Comparison of ENCODE assay signal across 14 cellular contexts in genomic region chr3:57152150-57152549, GRCh38. TPM values are rescaled to one million over a fixed set of nuclear protein-coding genes. Genes with fewer than 3 reads are reported as not detected.
A peak's percentile ranks its signal among the peaks of the same experiment; 100 is the strongest.
DNase-seq lines count a peak whose midpoint lies in the region; ATAC-seq, FAIRE-seq and TF ChIP-seq lines count a peak whose summit lies in the region.
"Had no signal": no experiment of that assay in that cellular context is flagged by ENCODE, and none has a peak within 500 bp of the region (broad histone marks: within the 10 kb centered on the region; RNA-seq: fewer than 3 reads in every experiment).

No MANE protein-coding gene starts in this region.

- no peak overlapping the region; the same call in 1 of the 2 replicates for H2BK5ac ChIP-seq in H1 (ENCODE audit: low read depth, low read length)

- peaks cover 3 to 35% of the 10 kb centered on the region in 2 experiments; a peak in 3 of 4 replicates for H3K79me2 ChIP-seq in H1 (ENCODE audit: control insufficient read depth in 1 of 2, insufficient read depth in 2 of 2, low read length in 2 of 2)
- H3K79me2 ChIP-seq in MM.1S (ENCODE audit: low read length) = no peaks in the 10 kb centered on the region

- H3K4me3 ChIP-seq in HUES64 (ENCODE audit: low read length) = peak overlapping the region; percentile 7; the same call in 1 of the 2 replicates
- no peak overlapping the region for H3K4me3 ChIP-seq in H1 (ENCODE audit: extremely low read depth in 1 of 4, insufficient read depth in 2 of 4, low read depth in 3 of 4, low read length in 4 of 4)
- peak overlapping the region in 3 of 4 donors; percentile 23 to 38 (median 31) for H3K4me3 ChIP-seq in sigmoid colon
- no peak overlapping the region for H3K4me3 ChIP-seq in BE2C (ENCODE audit: low read depth, low read length)
- no peak overlapping the region for H3K4me3 ChIP-seq in MM.1S (ENCODE audit: low read length)
- H3K4me3 ChIP-seq: BLaER1, left lung had no signal

- no peak overlapping the region for H2BK12ac ChIP-seq in H1 (ENCODE audit: low read depth, low read length)

- no peak overlapping the region for H2AK5ac ChIP-seq in H1 (ENCODE audit: low read depth, low read length)

- peak overlapping the region; percentile 45; the same call in 1 of the 2 replicates for H3K27ac ChIP-seq in HUES64 (ENCODE audit: low read depth, low read length)
- H3K27ac ChIP-seq in H1 (ENCODE audit: low read depth, low read length) = no peak overlapping the region
- H3K27ac ChIP-seq in sigmoid colon = peak overlapping the region; percentile 21 to 74 (median 66)
- H3K27ac ChIP-seq in MM.1S (ENCODE audit: low read length) = no peak overlapping the region
- H3K27ac ChIP-seq: BLaER1, left lung, WERI-Rb-1 had no signal

- DNase-seq in H1 (ENCODE audit: low read depth in 1 of 2, low spot score in 2 of 2) (no peak), left kidney (ENCODE audit: low read depth, low spot score) (peak; percentile 88), sigmoid colon (no peak), BE2C (no peak), AG08395 (ENCODE audit: low spot score) (no peak), MM.1S (no peak)
- DNase-seq: left lung, NCI-H1105, NCI-H526, WERI-Rb-1 had no signal

- H3K4me1 ChIP-seq in HUES64 (ENCODE audit: insufficient read depth, low read length) = peaks cover 61% of the 10 kb centered on the region
- peaks cover 5 to 16% (median 9%) of the 10 kb centered on the region in 4 experiments for H3K4me1 ChIP-seq in H1 (replicated peaks in 1 of 4; ENCODE audit: control insufficient read depth in 3 of 4, insufficient read depth in 4 of 4, low read length in 3 of 4)
- peaks cover 0 to 52% (median 36%) of the 10 kb centered on the region in 4 donors for H3K4me1 ChIP-seq in sigmoid colon
- H3K4me1 ChIP-seq in BE2C = no peaks in the 10 kb centered on the region
- no peaks in the 10 kb centered on the region for H3K4me1 ChIP-seq in MM.1S (ENCODE audit: low read length)
- H3K4me1 ChIP-seq: left lung had no signal

- no peaks in the 10 kb centered on the region for H3F3A ChIP-seq in MM.1S (ENCODE audit: insufficient read depth, low read length)

- H3K27me3 ChIP-seq in HUES64 (ENCODE audit: insufficient read depth, low read length) (no peaks in the 10 kb centered on the region), H1 (replicated peaks in 1 of 4; ENCODE audit: control insufficient read depth in 3 of 4, extremely low read depth in 1 of 4, insufficient read depth in 3 of 4, low read length in 3 of 4) (peaks cover 0 to 4% (median 2%) of the 10 kb centered on the region in 4 experiments; a peak in 4 of 7 replicates), sigmoid colon (no peaks in the 10 kb centered on the region), BE2C (no peaks in the 10 kb centered on the region), MM.1S (replicated peaks; ENCODE audit: insufficient read depth, low read length) (no peaks in the 10 kb centered on the region)
- H3K27me3 ChIP-seq: BLaER1 had no signal

- H3K14ac ChIP-seq in H1 (ENCODE audit: insufficient read length) = no peak overlapping the region

- no peak overlapping the region for H2BK15ac ChIP-seq in H1 (ENCODE audit: low read length)

- POLR2A ChIA-PET in H1 (lab: Charles Lee; ENCODE audit: partially characterized antibody) = interaction anchor here (0.5 to 1.4 kb wide), 3 partner anchors 10 to 48 kb away, joined by 3 to 4 read pairs (median 3); partner anchors contain the start of gene HESX1

- no peak overlapping the region for H4K5ac ChIP-seq in H1 (ENCODE audit: insufficient read length, low read depth, low read length)

- no peak overlapping the region for H3K56ac ChIP-seq in H1 (replicated peaks; ENCODE audit: insufficient read length, low read depth, low read length)

- H4K20me1 ChIP-seq in H1 (replicated peaks in 1 of 2; ENCODE audit: control insufficient read depth in 1 of 2, insufficient read depth in 2 of 2, low read length in 2 of 2) = peaks cover 0 to 18% of the 10 kb centered on the region in 2 experiments
- H4K20me1 ChIP-seq in MM.1S (ENCODE audit: insufficient read depth, low read length) = no peaks in the 10 kb centered on the region
- H4K20me1 ChIP-seq: BLaER1 had no signal

- no peaks in the 10 kb centered on the region for H3K9me2 ChIP-seq in MM.1S (replicated peaks; ENCODE audit: insufficient read depth, low read length)

- no peak overlapping the region for H2BK20ac ChIP-seq in H1 (ENCODE audit: low read length)

- H3K4me2 ChIP-seq in H1 (ENCODE audit: insufficient read depth in 1 of 2, low read depth in 2 of 2, low read length in 2 of 2) (peak overlapping the region in 1 of 2 experiments; percentile 10; a peak in 2 of 4 replicates), MM.1S (ENCODE audit: low read depth, low read length) (no peak overlapping the region)
- H3K4me2 ChIP-seq: BLaER1 had no signal

- H3K23ac ChIP-seq in H1 (ENCODE audit: insufficient read length) = no peak overlapping the region

- CTCF ChIA-PET in H1 (lab: Charles Lee; ENCODE audit: partially characterized antibody) = interaction anchor here (0.7 to 1.9 kb wide), 8 partner anchors 9 to 52 kb away, joined by 3 to 7 read pairs (median 4); no protein-coding TSS in a partner anchor

- H2AFZ ChIP-seq in H1 (ENCODE audit: low read length) (no peak overlapping the region), MM.1S (ENCODE audit: low read length) (no peak overlapping the region)

- no peak overlapping the region for H4K91ac ChIP-seq in H1 (replicated peaks; ENCODE audit: insufficient read length, low read length)

- intact Hi-C loops in sigmoid colon (cut with DNase I) = no loop called here

- H3K9me3 ChIP-seq in HUES64 (ENCODE audit: insufficient read depth, low read depth, low read length) (no peaks in the 10 kb centered on the region), H1 (ENCODE audit: insufficient read depth in 2 of 2, low read depth in 1 of 2, low read length in 1 of 2) (no peaks in the 10 kb centered on the region), sigmoid colon (no peaks in the 10 kb centered on the region), BE2C (no peaks in the 10 kb centered on the region), MM.1S (replicated peaks; ENCODE audit: insufficient read depth, low read length) (no peaks in the 10 kb centered on the region)
- H3K9me3 ChIP-seq: BLaER1, left lung had no signal

- no peak overlapping the region for H3K4ac ChIP-seq in H1 (replicated peaks; ENCODE audit: insufficient read length, low read depth, low read length)

- TF ChIP-seq POLR2A in H1 (IDR thresholded peaks at IDR 0.05; ENCODE audit: control extremely low read depth in 1 of 2, low read depth in 2 of 2, low read length in 2 of 2) = no peak
- no peak for TF ChIP-seq POLR2A in sigmoid colon (IDR thresholded peaks at IDR 0.05)

- H3K18ac ChIP-seq in H1 (ENCODE audit: extremely low read depth, low read length) = 0 out of 2 replicates have a peak overlapping the region, but pooled peaks have one; percentile 21

- TF ChIP-seq CTCF in H1 (IDR thresholded peaks at IDR 0.05; ENCODE audit: control extremely low read depth in 1 of 3, insufficient read depth in 1 of 3, low read depth in 1 of 3, low read length in 3 of 3) = peak in 1 of 3 experiments; percentile 6; a peak in 1 of 4 replicates
- TF ChIP-seq CTCF in sigmoid colon (IDR thresholded peaks at IDR 0.05) = peak in 3 of 4 experiments; percentile 16 to 53 (median 27)
- TF ChIP-seq CTCF in BE2C (IDR thresholded peaks at IDR 0.05; ENCODE audit: low read depth, low read length) = no peak
- TF ChIP-seq CTCF in MM.1S (IDR thresholded peaks at IDR 0.05; ENCODE audit: low read length) = no peak

- peaks cover 28% of the 10 kb centered on the region for H3K36me3 ChIP-seq in HUES64 (ENCODE audit: insufficient read depth, low read length)
- no peaks in the 10 kb centered on the region for H3K36me3 ChIP-seq in H1 (ENCODE audit: control insufficient read depth in 2 of 4, insufficient read depth in 4 of 4, low read length in 3 of 4)
- no peaks in the 10 kb centered on the region for H3K36me3 ChIP-seq in sigmoid colon
- H3K36me3 ChIP-seq in BE2C = no peaks in the 10 kb centered on the region
- H3K36me3 ChIP-seq in MM.1S (replicated peaks; ENCODE audit: insufficient read depth, low read length) = no peaks in the 10 kb centered on the region
- H3K36me3 ChIP-seq: BLaER1, left lung, WERI-Rb-1 had no signal

- ATAC-seq in GM18517 (IDR thresholded peaks at IDR 0.05; ENCODE audit: unreplicated experiment) = no peak
- ATAC-seq: esophagus mucosa, left lung had no signal

- TF ChIP-seq RAD21 in H1 (IDR thresholded peaks at IDR 0.05 in 1 of 2, conservative IDR thresholded peaks at IDR 0.05 in 1 of 2; ENCODE audit: low read depth in 2 of 2, low read length in 2 of 2) = no peak

- no peak overlapping the region for H2BK120ac ChIP-seq in H1 (replicated peaks; ENCODE audit: low read depth, low read length)

- H3K79me1 ChIP-seq in H1 (ENCODE audit: low read depth, low read length) = 0 out of 2 replicates have a peak, but pooled peaks cover 2% of the 10 kb centered on the region

- no peak for FAIRE-seq in H1 (lab: Jason Lieb, UNC)

- 52% methylated on average over 13 of the region's 13 CpGs for WGBS in HUES64
- WGBS in H1 (ENCODE audit: extremely low coverage in 1 of 2, insufficient coverage in 1 of 2, insufficient read length in 1 of 2, insufficient replicate concordance in 2 of 2, low coverage in 1 of 2, low lambda C conversion rate in 2 of 2, missing lambda C conversion rate in 1 of 2), 2 experiments = 64% methylated on average over 13 of the region's 13 CpGs; no CpG with 5 or more reads in 1 of the 2 experiments
- 78 to 91% methylated on average over 13 of the region's 13 CpGs for WGBS in sigmoid colon, 2 donors

- H3K23me2 ChIP-seq in H1 (ENCODE audit: low read depth, low read length) = no peaks in the 10 kb centered on the region

- TF ChIP-seq EP300 in H1 (IDR thresholded peaks at IDR 0.05; ENCODE audit: borderline replicate concordance in 1 of 2, low read depth in 2 of 2, low read length in 2 of 2) (no peak), sigmoid colon (IDR thresholded peaks at IDR 0.05) (no peak)

- peak overlapping the region; percentile 4; the same call in 1 of the 2 replicates for H3K9ac ChIP-seq in HUES64 (ENCODE audit: low read depth, low read length)
- H3K9ac ChIP-seq in H1 (replicated peaks in 1 of 4; ENCODE audit: extremely low read depth in 1 of 4, low read depth in 3 of 4, low read length in 3 of 4) = no peak overlapping the region
- H3K9ac ChIP-seq in MM.1S (ENCODE audit: low read length) = no peak overlapping the region
- H3K9ac ChIP-seq: BLaER1 had no signal

- no peak overlapping the region for H4K8ac ChIP-seq in H1 (ENCODE audit: extremely low read depth, insufficient read depth, low read length)

RNA-seq across cellular contexts. Expression of gene IL17RD, which starts 13.0 kb away (rescaled TPM):
- 56.6 TPM for polyA plus RNA-seq in HUES64 (2013, experiment 1 of 2)
- 72.8 TPM for polyA plus RNA-seq in HUES64 (2013, experiment 2 of 2)
- 41.3 and 48.9 TPM in 2 replicates for total RNA-seq in H1 (2021; fragmentation: NEBNext Ultra II Directional; extraction: Animal tissue kit (Norgen Biotek cat#: 25700))
- polyA plus RNA-seq in H1 (2011; rRNA removed) (10.9 and 15.4 TPM in 2 replicates), sigmoid colon (1 to 10 TPM in 1 of 3 donors, under 1 TPM in 2; under 0.01 to 1.2 (median 0.60) TPM)
- 10.1 TPM for polyA plus RNA-seq in H1 (2011; cell fraction: cytosol; rRNA removed)
- polyA plus RNA-seq in H1 (2011; cell fraction: nucleus; rRNA removed) = 28.2 TPM
- 9.5 to 14.9 TPM (median 12.6 TPM) in 4 replicates for polyA plus RNA-seq in H1 (2012, experiment 1 of 2)
- polyA plus RNA-seq in H1 (2012, experiment 2 of 2) = 2.0 TPM
- polyA plus RNA-seq in H1 (2013, experiment 1 of 2) = 50.8 TPM
- polyA plus RNA-seq in H1 (2013, experiment 2 of 2) = 58.0 TPM
- 39.3 and 40.6 TPM in 2 replicates for polyA minus RNA-seq in H1 (2011; rRNA and poly(A)+ RNA removed)
- polyA minus RNA-seq in H1 (2011; cell fraction: cytosol; rRNA and poly(A)+ RNA removed) = 19.2 TPM
- 33.9 TPM for polyA minus RNA-seq in H1 (2011; cell fraction: nucleus; rRNA and poly(A)+ RNA removed)
- total RNA-seq in sigmoid colon = 10 to 100 TPM; 16.8 to 46.8 (median 20.6) TPM
- polyA plus RNA-seq in BE2C (2012; ENCODE audit: insufficient read depth, insufficient read length, low read depth) = 2.0 TPM

RNA-seq across cellular contexts. Expression of gene HESX1, which starts 47.6 kb away (rescaled TPM):
- polyA plus RNA-seq in HUES64 (2013, experiment 1 of 2) = 12.1 TPM
- 7.0 TPM for polyA plus RNA-seq in HUES64 (2013, experiment 2 of 2)
- total RNA-seq in H1 (2021; fragmentation: NEBNext Ultra II Directional; extraction: Animal tissue kit (Norgen Biotek cat#: 25700)) = 9.0 and 12.0 TPM in 2 replicates
- polyA plus RNA-seq in H1 (2011; rRNA removed) (5.5 and 7.1 TPM in 2 replicates), sigmoid colon (1 to 10 TPM in 1 of 3 donors, not detected in 2; 1.4 TPM)
- polyA plus RNA-seq in H1 (2011; cell fraction: cytosol; rRNA removed) = 7.9 TPM
- 3.4 TPM for polyA plus RNA-seq in H1 (2011; cell fraction: nucleus; rRNA removed)
- 5.3 to 12.9 TPM (median 5.7 TPM) in 4 replicates for polyA plus RNA-seq in H1 (2012, experiment 1 of 2)
- polyA plus RNA-seq in H1 (2012, experiment 2 of 2) = 2.7 TPM
- polyA plus RNA-seq in H1 (2013, experiment 1 of 2) = 7.4 TPM
- 7.3 TPM for polyA plus RNA-seq in H1 (2013, experiment 2 of 2)
- 3.6 and 3.9 TPM in 2 replicates for polyA minus RNA-seq in H1 (2011; rRNA and poly(A)+ RNA removed)
- 3.0 TPM for polyA minus RNA-seq in H1 (2011; cell fraction: cytosol; rRNA and poly(A)+ RNA removed)
- 4.4 TPM for polyA minus RNA-seq in H1 (2011; cell fraction: nucleus; rRNA and poly(A)+ RNA removed)
- total RNA-seq in sigmoid colon = 1 to 10 TPM in 1 of 4 donors, under 1 TPM in 1, not detected in 2; 0.82 to 3.6 TPM
- polyA plus RNA-seq in BE2C (2012; ENCODE audit: insufficient read depth, insufficient read length, low read depth) = not detected

Comparison
In these comparisons a context has a peak if more than half of its experiments do, and no peak if none do; other contexts are left out.
1. H3K27ac ChIP-seq: peak in HUES64 (single experiment) and sigmoid colon (4 of 4); none in H1 (single experiment) and MM.1S (single experiment).
2. H3K4me3 ChIP-seq: peak in HUES64 (single experiment) and sigmoid colon (3 of 4); none in H1 (0 of 4), BE2C (single experiment) and MM.1S (single experiment).
3. CTCF ChIP-seq: peak in sigmoid colon (3 of 4); none in BE2C (single experiment) and MM.1S (single experiment).